In genomic region chr1:27884182-27884954, GRCh38 we compare ENCODE assay signal across 10 cellular contexts.
DNase-seq lines count a peak whose midpoint lies in the region; ATAC-seq and FAIRE-seq lines count a peak whose summit lies in the region.
"Had no signal": no experiment of that assay in that cellular context is flagged by ENCODE, and none has a peak within 500 bp of the region (broad histone marks: within the 10 kb centered on the region; RNA-seq: fewer than 3 reads in every experiment).

No MANE protein-coding gene starts in this region.

- DNase-seq in NOMO-1 (lab: John Stamatoyannopoulos, UW; ENCODE audit: unreplicated experiment in 2 of 2) = peak; percentile 63 to 73
- DNase-seq in NOMO-1 treated with dmso at 0.1 percent for 144 hours (lab: John Stamatoyannopoulos, UW; ENCODE audit: unreplicated experiment) = no peak
- peak; percentile 37 for DNase-seq in stimulated activated naive CD8-positive, alpha-beta T cell treated with anti-CD3 and anti-CD28 coated beads, Interleukin-15, Interleukin-2, amounts not matched to agents 100 U/mL and 50 U/mL, for 24 hours
- DNase-seq in head of caudate nucleus = no peak
- DNase-seq in urothelium cell line (ENCODE audit: low spot score) = no peak
- no peak for DNase-seq in GDM1 (lab: John Stamatoyannopoulos, UW)
- DNase-seq: IMR-90 had no signal

- intact Hi-C loops in head of caudate nucleus (cut with DNase I) = no loop called here

- peak; percentile 44 for ATAC-seq in HG03280 (IDR thresholded peaks at IDR 0.05; ENCODE audit: unreplicated experiment)
- peak; percentile 60 for ATAC-seq in stimulated activated naive CD8-positive, alpha-beta T cell treated with anti-CD3 and anti-CD28 coated beads, Interleukin-15, Interleukin-2, amounts not matched to agents 100 U/mL and 50 U/mL, for 24 hours

- H3K27ac ChIP-seq in cingulate gyrus (ENCODE audit: low read depth, low read length) = peak overlapping the region; percentile 3

- FAIRE-seq in urothelium cell line (lab: Jason Lieb, UNC) = no peak
- FAIRE-seq: A204.1 had no signal

Comparison
In these comparisons a context has a peak if more than half of its experiments do, and no peak if none do; other contexts are left out.
1. DNase-seq: peak in NOMO-1 (2 of 2) and stimulated activated naive CD8-positive, alpha-beta T cell treated with anti-CD3 and anti-CD28 coated beads, Interleukin-15, Interleukin-2, amounts not matched to agents 100 U/mL and 50 U/mL, for 24 hours (single experiment); none in NOMO-1 treated with dmso at 0.1 percent for 144 hours (single experiment), head of caudate nucleus (0 of 42), urothelium cell line (single experiment) and GDM1 (single experiment).